21 cellular contexts compared by ENCODE assay signal in the genomic region with DNA sequence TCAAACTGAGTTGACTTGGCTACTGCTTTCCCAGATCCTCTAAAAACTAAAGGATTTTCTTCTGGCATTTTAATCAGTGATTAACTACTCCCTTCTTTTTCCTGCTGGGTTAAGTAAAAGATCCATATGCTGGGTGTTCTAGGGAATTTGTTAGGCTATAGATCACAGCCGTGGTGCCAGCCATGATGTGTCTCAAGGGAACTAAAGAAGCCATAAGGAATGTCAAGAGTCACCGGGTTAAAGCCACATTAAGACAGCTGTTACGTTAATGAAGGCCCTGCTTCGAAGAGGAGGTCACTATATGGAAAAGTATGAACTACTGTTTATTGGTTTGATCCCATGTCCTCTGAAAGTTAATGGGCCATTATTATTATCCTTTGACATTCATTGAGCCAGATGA.
"Had no signal": no experiment of that assay in that cellular context is flagged by ENCODE, and none has a peak within 500 bp of the region (broad histone marks: within the 10 kb centered on the region; RNA-seq: fewer than 3 reads in every experiment).

No MANE protein-coding gene starts in this region.

- H3K27me3 ChIP-seq: colonic mucosa, gastrocnemius medialis, neutrophil, right atrium auricular region, thyroid gland had no signal

- DNase-seq: colonic mucosa; effector CD8-positive, alpha-beta T cell; endodermal cell; foreskin fibroblast; gastrocnemius medialis; heart left ventricle; hippocampal formation; left cardiac atrium; left ventricle myocardium superior; lower lobe of right lung; natural killer cell; stimulated activated CD4-positive, alpha-beta T cell treated with anti-CD3 and anti-CD28 coated beads, Interleukin-2, amount 100 ng/mL, for 24 hours; stimulated activated CD4-positive, alpha-beta T cell treated with anti-CD3 and anti-CD28 coated beads, Interleukin-4, amount 100 ng/mL, for 24 hours; stimulated activated naive CD4-positive, alpha-beta T cell treated with Interleukin-2 at 50 U/mL for 16 hours; stomach; thyroid gland had no signal

- H3K36me3 ChIP-seq: colonic mucosa, gastrocnemius medialis, heart left ventricle, lower lobe of right lung, neutrophil, prostate gland, right atrium auricular region, stomach, thyroid gland had no signal

- H3K9ac ChIP-seq: parathyroid adenoma had no signal

- H3K4me3 ChIP-seq: colonic mucosa, gastrocnemius medialis, heart left ventricle, lower lobe of right lung, prostate gland, right atrium auricular region, stomach, thyroid gland had no signal

- H3K79me2 ChIP-seq: parathyroid adenoma had no signal

- H2AFZ ChIP-seq: parathyroid adenoma had no signal

- H3K27ac ChIP-seq: colonic mucosa, epithelial cell of prostate, gastrocnemius medialis, heart left ventricle, lower lobe of right lung, neutrophil, parathyroid adenoma, prostate gland, right atrium auricular region, stomach, thyroid gland had no signal

- H3K9me3 ChIP-seq: colonic mucosa, gastrocnemius medialis, heart left ventricle, lower lobe of right lung, neutrophil, prostate gland, right atrium auricular region, stomach, thyroid gland had no signal

- H3K4me1 ChIP-seq: colonic mucosa, gastrocnemius medialis, heart left ventricle, lower lobe of right lung, parathyroid adenoma, prostate gland, right atrium auricular region, stomach, thyroid gland had no signal
